In the genomic region with DNA sequence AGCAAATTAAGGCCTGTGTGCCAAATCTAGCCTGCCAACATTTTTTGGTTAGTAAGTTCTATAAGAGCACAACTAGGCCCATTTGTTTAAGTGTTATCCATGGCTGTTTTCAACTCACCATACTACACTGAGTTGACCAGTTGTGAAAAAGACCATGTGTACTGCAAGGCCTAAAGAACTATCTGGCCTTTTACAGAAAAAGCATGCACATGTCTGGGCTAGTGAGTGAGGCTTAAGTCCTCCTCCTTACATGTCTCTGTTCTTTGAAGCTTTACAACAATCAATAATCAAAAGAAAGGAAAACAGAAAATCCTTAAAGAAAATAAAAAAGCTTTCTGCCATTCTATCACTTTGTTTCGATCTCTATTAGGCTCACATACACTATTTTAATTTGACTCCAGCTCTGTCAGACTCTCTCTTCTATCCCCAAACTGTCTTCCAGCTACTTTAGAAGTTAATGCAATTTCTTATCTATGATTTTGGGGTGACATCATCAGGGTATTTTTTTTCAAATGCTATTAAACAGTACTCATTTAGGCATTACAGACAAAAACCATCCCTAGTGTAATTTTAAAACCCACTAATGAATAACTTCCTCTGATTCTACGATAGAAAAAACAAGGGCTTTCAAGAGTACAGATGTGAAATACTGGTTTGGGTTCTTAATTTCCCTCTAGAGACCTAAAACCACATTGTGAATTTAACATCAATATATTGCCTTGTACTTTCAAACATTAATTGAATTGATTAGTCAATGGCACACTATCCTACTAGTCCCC, we compare ENCODE assay signal across 24 cellular contexts.
DNase-seq lines count a peak whose midpoint lies in the region; ATAC-seq and TF ChIP-seq lines count a peak whose summit lies in the region.
"Had no signal": no experiment of that assay in that cellular context is flagged by ENCODE, and none has a peak within 500 bp of the region (broad histone marks: within the 10 kb centered on the region; RNA-seq: fewer than 3 reads in every experiment).

No MANE protein-coding gene starts in this region.

- H3K27me3 Mint-ChIP-seq in MCF 10A (ENCODE audit: insufficient read depth, unreplicated experiment): no peaks in the 10 kb centered on the region
- H3K27me3 Mint-ChIP-seq in IgD-negative memory B cell: no peaks in the 10 kb centered on the region
- no peaks in the 10 kb centered on the region for H3K27me3 Mint-ChIP-seq in central memory CD8-positive, alpha-beta T cell
- H3K27me3 Mint-ChIP-seq: activated CD4-positive, alpha-beta T cell treated with anti-CD3 and anti-CD28 coated beads, Interleukin-2, amount 10 ng/mL, durations not matched to agents 24 days and 14 days; activated CD8-positive, alpha-beta memory T cell treated with anti-CD3 and anti-CD28 coated beads, Interleukin-2, amount 10 ng/mL, durations not matched to agents 7 days and 5 days; activated naive CD8-positive, alpha-beta T cell treated with anti-CD3 and anti-CD28 coated beads, Interleukin-2, amount 10 ng/mL, durations not matched to agents 7 days and 5 days; T-helper 17 cell had no signal

- H3F3A ChIP-seq in smooth muscle cell (ENCODE audit: low read depth): no peaks in the 10 kb centered on the region

- no peak overlapping the region for H3K4me2 ChIP-seq in smooth muscle cell
- H3K4me2 ChIP-seq: A549; BLaER1 treated with 17β-estradiol and CSF1 and Interleukin-3, amounts not matched to agents 10 nM and 100 nM had no signal

- intact Hi-C loops in MCF 10A (cut with micrococcal nuclease) (no loop called here), breast epithelium (cut with DNase I; ENCODE audit: low total_unique reads) (no loop called here)

- no peak for TF ChIP-seq POLR2A in breast epithelium (IDR thresholded peaks at IDR 0.05)

- H3K27ac ChIP-seq in breast epithelium (no peak overlapping the region), smooth muscle cell (ENCODE audit: low read depth) (peak overlapping the region; percentile 62)
- H3K27ac ChIP-seq: A549; BLaER1 treated with 17β-estradiol and CSF1 and Interleukin-3, amounts not matched to agents 10 nM and 100 nM; body of pancreas; left lung; pancreas; vagina; VCaP had no signal

- H3K36me3 Mint-ChIP-seq in MCF 10A (ENCODE audit: insufficient read depth, unreplicated experiment) (peaks cover 12% of the 10 kb centered on the region), IgD-negative memory B cell (peaks cover 23% of the 10 kb centered on the region)
- H3K36me3 Mint-ChIP-seq in central memory CD8-positive, alpha-beta T cell (ENCODE audit: insufficient read depth): peaks cover 10% of the 10 kb centered on the region

- ATAC-seq in central memory CD8-positive, alpha-beta T cell (replicated peaks; ENCODE audit: extremely low read depth, poor library complexity, severe bottlenecking): no peak
- ATAC-seq: A549; activated CD8-positive, alpha-beta memory T cell treated with anti-CD3 and anti-CD28 coated beads, Interleukin-2, amount 10 ng/mL, durations not matched to agents 7 days and 5 days; body of pancreas; left lung; pancreas; T-helper 17 cell had no signal

- H3K36me3 ChIP-seq in breast epithelium: peaks cover 4% of the 10 kb centered on the region
- no peaks in the 10 kb centered on the region for H3K36me3 ChIP-seq in smooth muscle cell (ENCODE audit: low read depth)
- H3K36me3 ChIP-seq: BLaER1 treated with 17β-estradiol and CSF1 and Interleukin-3, amounts not matched to agents 10 nM and 100 nM; left lung; pancreas; vagina had no signal

- 61% methylated on average over 2 of the region's 2 CpGs for WGBS in smooth muscle cell (ENCODE audit: low lambda C conversion rate)

- H3K9me3 Mint-ChIP-seq in MCF 10A (ENCODE audit: unreplicated experiment) (no peaks in the 10 kb centered on the region), IgD-negative memory B cell (peaks cover 0 to 5% (median 0%) of the 10 kb centered on the region in 3 donors)
- H3K9me3 Mint-ChIP-seq in central memory CD8-positive, alpha-beta T cell: no peaks in the 10 kb centered on the region

- no peaks in the 10 kb centered on the region for H4K20me1 ChIP-seq in smooth muscle cell (ENCODE audit: low read depth)
- H4K20me1 ChIP-seq: BLaER1 treated with 17β-estradiol and CSF1 and Interleukin-3, amounts not matched to agents 10 nM and 100 nM had no signal

- H3K27ac Mint-ChIP-seq in MCF 10A (ENCODE audit: low read depth, unreplicated experiment): peak overlapping the region; percentile 87
- peak overlapping the region in 2 of 3 donors; percentile 0 to 21 for H3K27ac Mint-ChIP-seq in IgD-negative memory B cell
- peak overlapping the region; percentile 5 for H3K27ac Mint-ChIP-seq in central memory CD8-positive, alpha-beta T cell (ENCODE audit: low read depth)
- H3K27ac Mint-ChIP-seq: activated CD4-positive, alpha-beta T cell treated with anti-CD3 and anti-CD28 coated beads, Interleukin-2, amount 10 ng/mL, durations not matched to agents 24 days and 14 days; activated CD8-positive, alpha-beta memory T cell treated with anti-CD3 and anti-CD28 coated beads, Interleukin-2, amount 10 ng/mL, durations not matched to agents 7 days and 5 days; activated naive CD8-positive, alpha-beta T cell treated with anti-CD3 and anti-CD28 coated beads, Interleukin-2, amount 10 ng/mL, durations not matched to agents 7 days and 5 days; nephron progenitor cell; T-helper 17 cell had no signal

- no peak overlapping the region for H3K4me3 ChIP-seq in breast epithelium
- H3K4me3 ChIP-seq in smooth muscle cell: no peak overlapping the region
- H3K4me3 ChIP-seq: A549; BLaER1 treated with 17β-estradiol and CSF1 and Interleukin-3, amounts not matched to agents 10 nM and 100 nM; body of pancreas; left lung; pancreas; vagina had no signal

- no peaks in the 10 kb centered on the region for H3K27me3 ChIP-seq in breast epithelium
- H3K27me3 ChIP-seq in smooth muscle cell (ENCODE audit: low read depth): no peaks in the 10 kb centered on the region
- H3K27me3 ChIP-seq: BLaER1 treated with 17β-estradiol and CSF1 and Interleukin-3, amounts not matched to agents 10 nM and 100 nM; body of pancreas; left lung; pancreas; vagina had no signal

- TF ChIP-seq CTCF in MCF 10A (IDR thresholded peaks at IDR 0.05; ENCODE audit: unreplicated experiment): no peak
- no peak for TF ChIP-seq CTCF in breast epithelium (IDR thresholded peaks at IDR 0.05)
- TF ChIP-seq CTCF in smooth muscle cell (IDR thresholded peaks at IDR 0.05; ENCODE audit: borderline replicate concordance, insufficient read depth, poor library complexity, severe bottlenecking): no peak

- DNase-seq in MCF 10A (ENCODE audit: unreplicated experiment) (no peak), breast epithelium (ENCODE audit: low spot score in 2 of 2) (no peak), smooth muscle cell (lab: John Stamatoyannopoulos, UW; ENCODE audit: unreplicated experiment) (no peak), NCI-H146 (lab: John Stamatoyannopoulos, UW) (no peak), NCI-H2081 treated with DMSO at 0.1 percent for 48 hours (lab: John Stamatoyannopoulos, UW) (no peak)
- DNase-seq in central memory CD8-positive, alpha-beta T cell (ENCODE audit: low spot score in 2 of 2): no peak
- no peak for DNase-seq in activated effector memory CD4-positive, alpha-beta T cell treated with Interleukin-2 at 50 U/mL for 16 hours
- DNase-seq: activated CD4-positive, alpha-beta T cell treated with anti-CD3 and anti-CD28 coated beads, Interleukin-2, amount 10 ng/mL, durations not matched to agents 24 days and 14 days; activated CD8-positive, alpha-beta memory T cell treated with anti-CD3 and anti-CD28 coated beads, Interleukin-2, amount 10 ng/mL, durations not matched to agents 7 days and 5 days; activated naive CD8-positive, alpha-beta T cell treated with anti-CD3 and anti-CD28 coated beads, Interleukin-2, amount 10 ng/mL, durations not matched to agents 7 days and 5 days; body of pancreas; effector CD8-positive, alpha-beta T cell; left lung; NCI-H187; nephron progenitor cell; pancreas; stimulated activated CD4-positive, alpha-beta T cell treated with anti-CD3 and anti-CD28 coated beads, Interleukin-4, amount 100 ng/mL, for 24 hours; stimulated activated naive CD4-positive, alpha-beta T cell; T-helper 17 cell had no signal

- H3K4me3 Mint-ChIP-seq in MCF 10A (ENCODE audit: unreplicated experiment) (no peak overlapping the region), IgD-negative memory B cell (no peak overlapping the region)
- no peak overlapping the region for H3K4me3 Mint-ChIP-seq in central memory CD8-positive, alpha-beta T cell
- H3K4me3 Mint-ChIP-seq: activated CD4-positive, alpha-beta T cell treated with anti-CD3 and anti-CD28 coated beads, Interleukin-2, amount 10 ng/mL, durations not matched to agents 24 days and 14 days; activated CD8-positive, alpha-beta memory T cell treated with anti-CD3 and anti-CD28 coated beads, Interleukin-2, amount 10 ng/mL, durations not matched to agents 7 days and 5 days; activated naive CD8-positive, alpha-beta T cell treated with anti-CD3 and anti-CD28 coated beads, Interleukin-2, amount 10 ng/mL, durations not matched to agents 7 days and 5 days; nephron progenitor cell; T-helper 17 cell had no signal

- H3K4me1 Mint-ChIP-seq in MCF 10A (ENCODE audit: insufficient read depth, unreplicated experiment) (peaks cover 27% of the 10 kb centered on the region), IgD-negative memory B cell (peaks cover 2 to 7% (median 6%) of the 10 kb centered on the region in 3 donors)
- H3K4me1 Mint-ChIP-seq in central memory CD8-positive, alpha-beta T cell: peaks cover 28% of the 10 kb centered on the region
- H3K4me1 Mint-ChIP-seq: activated CD4-positive, alpha-beta T cell treated with anti-CD3 and anti-CD28 coated beads, Interleukin-2, amount 10 ng/mL, durations not matched to agents 24 days and 14 days; activated CD8-positive, alpha-beta memory T cell treated with anti-CD3 and anti-CD28 coated beads, Interleukin-2, amount 10 ng/mL, durations not matched to agents 7 days and 5 days; activated naive CD8-positive, alpha-beta T cell treated with anti-CD3 and anti-CD28 coated beads, Interleukin-2, amount 10 ng/mL, durations not matched to agents 7 days and 5 days; nephron progenitor cell had no signal

- no peaks in the 10 kb centered on the region for H3K79me2 ChIP-seq in smooth muscle cell (ENCODE audit: low read depth)

- no peak overlapping the region for H3K9ac ChIP-seq in smooth muscle cell (ENCODE audit: low read depth)
- H3K9ac ChIP-seq: BLaER1 treated with 17β-estradiol and CSF1 and Interleukin-3, amounts not matched to agents 10 nM and 100 nM had no signal

- POLR2A ChIA-PET in MCF 10A (lab: Yijun Ruan, JAX): interaction anchor here (1.0 to 1.3 kb wide), 3 partner anchors 8 to 21 kb away, joined by 3 to 6 read pairs (median 4); no protein-coding TSS in a partner anchor

- H3K9me3 ChIP-seq in breast epithelium: no peaks in the 10 kb centered on the region
- H3K9me3 ChIP-seq in smooth muscle cell (replicated peaks; ENCODE audit: low read depth): no peaks in the 10 kb centered on the region
- H3K9me3 ChIP-seq: A549, body of pancreas, pancreas, vagina had no signal

- CTCF ChIA-PET in MCF 10A (lab: Yijun Ruan, JAX): interaction anchor here (1.7 kb wide), 1 partner anchor 21 kb away, joined by 5 read pairs; no protein-coding TSS in a partner anchor

- no TSS peak for BruUV-seq in MCF 10A (replicated peaks; lab: Mats Ljungman, UMichigan)

- no peaks in the 10 kb centered on the region for H3K4me1 ChIP-seq in breast epithelium
- H3K4me1 ChIP-seq in smooth muscle cell (ENCODE audit: low read depth): peaks cover 5% of the 10 kb centered on the region
- H3K4me1 ChIP-seq: A549; BLaER1 treated with 17β-estradiol and CSF1 and Interleukin-3, amounts not matched to agents 10 nM and 100 nM; body of pancreas; left lung; pancreas; vagina had no signal

- H2AFZ ChIP-seq in smooth muscle cell (ENCODE audit: low read depth): no peak overlapping the region

Comparison
In these comparisons a context has a peak if more than half of its experiments do, and no peak if none do; other contexts are left out.
1. H3K27ac Mint-ChIP-seq: peak in every context shown above with its lines; median percentile 87 in MCF 10A; 10 in IgD-negative memory B cell; 5 in central memory CD8-positive, alpha-beta T cell.